In the genomic region with DNA sequence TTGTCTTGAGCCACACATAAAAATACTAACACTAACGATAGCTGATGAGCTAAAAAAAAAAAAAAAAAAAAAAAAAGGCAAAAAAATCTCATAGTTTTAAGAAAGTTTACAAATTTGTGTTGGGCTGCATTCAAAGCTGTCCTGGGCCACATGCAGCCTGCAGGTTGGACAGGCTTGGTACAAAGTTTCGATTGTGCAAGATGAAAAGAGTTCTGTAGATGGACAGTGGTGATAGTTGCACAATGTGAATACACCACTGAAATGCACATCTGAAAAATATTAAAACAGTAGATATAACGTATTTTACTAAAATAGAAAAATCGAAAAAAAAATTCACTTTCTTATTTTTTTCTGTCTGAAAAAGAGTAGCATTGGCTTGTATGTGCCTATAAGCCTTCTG, we compare ENCODE assay signal across 21 cellular contexts.
"Had no signal": no experiment of that assay in that cellular context is flagged by ENCODE, and none has a peak within 500 bp of the region (broad histone marks: within the 10 kb centered on the region; RNA-seq: fewer than 3 reads in every experiment).

No MANE protein-coding gene starts in this region.

- H3K9me3 ChIP-seq: gastrocnemius medialis had no signal

- H3K4me1 ChIP-seq: gastrocnemius medialis, parathyroid adenoma, stomach, suprapubic skin, transverse colon, uterus had no signal

- H3K27ac ChIP-seq: coronary artery, gastrocnemius medialis, left ventricle myocardium inferior, parathyroid adenoma, stomach, suprapubic skin, transverse colon, uterus had no signal

- H3K27me3 ChIP-seq: gastrocnemius medialis, stomach, suprapubic skin, transverse colon, uterus had no signal

- H2AFZ ChIP-seq: parathyroid adenoma had no signal

- H3K9ac ChIP-seq: parathyroid adenoma had no signal

- H3K36me3 ChIP-seq: uterus had no signal

- DNase-seq: activated CD4-positive, alpha-beta memory T cell treated with anti-CD3 and anti-CD28 coated beads for 36 hours; activated CD4-positive, alpha-beta T cell treated with anti-CD3 and anti-CD28 coated beads for 48 hours; activated naive CD4-positive, alpha-beta T cell treated with Interleukin-2 at 50 U/mL for 16 hours; activated naive CD8-positive, alpha-beta T cell treated with anti-CD3 and anti-CD28 coated beads for 36 hours; activated T-cell treated with anti-CD3 and anti-CD28 coated beads, Interleukin-2, amount 50 U/mL, for 48 hours; amniotic stem cell; cerebellar nuclear complex; gastrocnemius medialis; hippocampal formation; left ventricle myocardium inferior; naive B cell; nucleus accumbens; small intestine; stimulated activated CD4-positive, alpha-beta T cell treated with anti-CD3 and anti-CD28 coated beads, Interleukin-2, amount 100 ng/mL, for 24 hours; stomach; T-helper 2 cell; transverse colon; uterus had no signal

- H3K4me3 ChIP-seq: coronary artery, gastrocnemius medialis, left ventricle myocardium inferior, stomach, suprapubic skin, transverse colon, uterus had no signal
